2 cellular contexts compared by ENCODE assay signal in the genomic region with DNA sequence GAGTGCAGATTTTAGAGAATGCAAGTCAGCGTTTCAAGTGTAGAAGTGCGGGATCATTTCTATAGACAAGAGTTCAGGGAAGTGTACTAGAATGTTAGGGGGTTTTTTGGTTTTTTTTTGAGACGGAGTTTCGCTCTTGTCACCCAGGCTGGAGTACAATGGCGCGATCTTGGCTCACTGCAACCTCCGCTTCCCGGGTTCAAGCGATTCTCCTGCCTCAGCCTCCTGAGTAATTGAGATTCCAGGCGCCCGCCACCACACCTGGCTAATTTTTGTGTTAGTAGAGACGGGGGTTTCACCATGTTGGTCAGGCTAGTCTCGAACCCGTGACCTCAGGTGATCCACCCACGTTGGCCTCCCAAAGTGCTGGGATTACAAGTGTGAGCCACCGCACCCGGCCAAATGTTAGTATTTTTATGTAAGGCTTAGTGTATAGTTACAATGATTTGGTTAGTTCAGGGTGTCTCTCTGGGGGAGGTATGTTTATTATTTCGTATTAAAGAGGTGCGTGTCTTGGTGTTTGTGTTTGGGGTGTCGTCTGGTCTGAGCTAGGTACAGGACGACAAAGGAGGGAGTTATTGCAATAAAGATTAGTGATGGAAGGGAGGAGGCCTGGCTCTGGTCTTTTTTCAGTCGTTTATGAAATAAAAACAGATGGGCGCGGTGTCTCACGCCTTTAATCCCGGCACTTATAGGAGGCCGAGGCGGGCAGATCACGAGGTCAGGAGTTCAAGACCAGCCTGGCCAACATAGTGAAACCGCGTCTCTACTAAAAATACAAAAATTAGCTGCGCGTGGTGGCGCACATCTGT.
TF ChIP-seq lines count a peak whose summit lies in the region.

No MANE protein-coding gene starts in this region.

TF ChIP-seq in IMR-90, 13 proteins besides CTCF, POLR2A, EP300 and RAD21:
- peak; percentile 58 for TF ChIP-seq MAFK (IDR thresholded peaks at IDR 0.05; ENCODE audit: low read depth, low read length)

TF ChIP-seq in GM12878, 131 proteins besides CTCF, POLR2A, EP300 and RAD21:
- peak; percentile 84; the same call in 1 of the 2 replicates for TF ChIP-seq NBN (IDR thresholded peaks at IDR 0.05)
- peak in 1 of 2 experiments; percentile 65; a peak in 1 of 3 replicates for TF ChIP-seq EGR1 (IDR thresholded peaks at IDR 0.05; ENCODE audit: borderline replicate concordance in 1 of 2, low read depth in 2 of 2, low read length in 2 of 2)
- TF ChIP-seq CBX5 (IDR thresholded peaks at IDR 0.05; ENCODE audit: low read depth) = 0 out of 2 replicates have a peak, but pooled peaks have one; percentile 36
- TF ChIP-seq, protein P1, sequence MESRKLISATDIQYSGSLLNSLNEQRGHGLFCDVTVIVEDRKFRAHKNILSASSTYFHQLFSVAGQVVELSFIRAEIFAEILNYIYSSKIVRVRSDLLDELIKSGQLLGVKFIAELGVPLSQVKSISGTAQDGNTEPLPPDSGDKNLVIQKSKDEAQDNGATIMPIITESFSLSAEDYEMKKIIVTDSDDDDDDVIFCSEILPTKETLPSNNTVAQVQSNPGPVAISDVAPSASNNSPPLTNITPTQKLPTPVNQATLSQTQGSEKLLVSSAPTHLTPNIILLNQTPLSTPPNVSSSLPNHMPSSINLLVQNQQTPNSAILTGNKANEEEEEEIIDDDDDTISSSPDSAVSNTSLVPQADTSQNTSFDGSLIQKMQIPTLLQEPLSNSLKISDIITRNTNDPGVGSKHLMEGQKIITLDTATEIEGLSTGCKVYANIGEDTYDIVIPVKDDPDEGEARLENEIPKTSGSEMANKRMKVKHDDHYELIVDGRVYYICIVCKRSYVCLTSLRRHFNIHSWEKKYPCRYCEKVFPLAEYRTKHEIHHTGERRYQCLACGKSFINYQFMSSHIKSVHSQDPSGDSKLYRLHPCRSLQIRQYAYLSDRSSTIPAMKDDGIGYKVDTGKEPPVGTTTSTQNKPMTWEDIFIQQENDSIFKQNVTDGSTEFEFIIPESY (IDR thresholded peaks at IDR 0.05) = 0 out of 2 replicates have a peak, but pooled peaks have one; percentile 9
- TF ChIP-seq ZNF217 (IDR thresholded peaks at IDR 0.05) = peak; percentile 67; the same call in 1 of the 2 replicates
- 0 out of 2 replicates have a peak, but pooled peaks have one; percentile 29 for TF ChIP-seq ASH2L (IDR thresholded peaks at IDR 0.05; ENCODE audit: borderline replicate concordance, low read depth)
- TF ChIP-seq, protein P2, sequence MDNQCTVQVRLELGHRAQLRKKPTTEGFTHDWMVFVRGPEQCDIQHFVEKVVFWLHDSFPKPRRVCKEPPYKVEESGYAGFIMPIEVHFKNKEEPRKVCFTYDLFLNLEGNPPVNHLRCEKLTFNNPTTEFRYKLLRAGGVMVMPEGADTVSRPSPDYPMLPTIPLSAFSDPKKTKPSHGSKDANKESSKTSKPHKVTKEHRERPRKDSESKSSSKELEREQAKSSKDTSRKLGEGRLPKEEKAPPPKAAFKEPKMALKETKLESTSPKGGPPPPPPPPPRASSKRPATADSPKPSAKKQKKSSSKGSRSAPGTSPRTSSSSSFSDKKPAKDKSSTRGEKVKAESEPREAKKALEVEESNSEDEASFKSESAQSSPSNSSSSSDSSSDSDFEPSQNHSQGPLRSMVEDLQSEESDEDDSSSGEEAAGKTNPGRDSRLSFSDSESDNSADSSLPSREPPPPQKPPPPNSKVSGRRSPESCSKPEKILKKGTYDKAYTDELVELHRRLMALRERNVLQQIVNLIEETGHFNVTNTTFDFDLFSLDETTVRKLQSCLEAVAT (IDR thresholded peaks at IDR 0.05) = peak; percentile 58; the same call in 1 of the 2 replicates
- TF ChIP-seq, protein P3, sequence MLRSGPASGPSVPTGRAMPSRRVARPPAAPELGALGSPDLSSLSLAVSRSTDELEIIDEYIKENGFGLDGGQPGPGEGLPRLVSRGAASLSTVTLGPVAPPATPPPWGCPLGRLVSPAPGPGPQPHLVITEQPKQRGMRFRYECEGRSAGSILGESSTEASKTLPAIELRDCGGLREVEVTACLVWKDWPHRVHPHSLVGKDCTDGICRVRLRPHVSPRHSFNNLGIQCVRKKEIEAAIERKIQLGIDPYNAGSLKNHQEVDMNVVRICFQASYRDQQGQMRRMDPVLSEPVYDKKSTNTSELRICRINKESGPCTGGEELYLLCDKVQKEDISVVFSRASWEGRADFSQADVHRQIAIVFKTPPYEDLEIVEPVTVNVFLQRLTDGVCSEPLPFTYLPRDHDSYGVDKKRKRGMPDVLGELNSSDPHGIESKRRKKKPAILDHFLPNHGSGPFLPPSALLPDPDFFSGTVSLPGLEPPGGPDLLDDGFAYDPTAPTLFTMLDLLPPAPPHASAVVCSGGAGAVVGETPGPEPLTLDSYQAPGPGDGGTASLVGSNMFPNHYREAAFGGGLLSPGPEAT (IDR thresholded peaks at IDR 0.05; ENCODE audit: low read depth) = 0 out of 2 replicates have a peak, but pooled peaks have one; percentile 55
TF ChIP-seq in GM12878: peak in this region for 8; not testable (repeated sequence) for 123.
